9 cellular contexts compared by ENCODE assay signal in the genomic region with DNA sequence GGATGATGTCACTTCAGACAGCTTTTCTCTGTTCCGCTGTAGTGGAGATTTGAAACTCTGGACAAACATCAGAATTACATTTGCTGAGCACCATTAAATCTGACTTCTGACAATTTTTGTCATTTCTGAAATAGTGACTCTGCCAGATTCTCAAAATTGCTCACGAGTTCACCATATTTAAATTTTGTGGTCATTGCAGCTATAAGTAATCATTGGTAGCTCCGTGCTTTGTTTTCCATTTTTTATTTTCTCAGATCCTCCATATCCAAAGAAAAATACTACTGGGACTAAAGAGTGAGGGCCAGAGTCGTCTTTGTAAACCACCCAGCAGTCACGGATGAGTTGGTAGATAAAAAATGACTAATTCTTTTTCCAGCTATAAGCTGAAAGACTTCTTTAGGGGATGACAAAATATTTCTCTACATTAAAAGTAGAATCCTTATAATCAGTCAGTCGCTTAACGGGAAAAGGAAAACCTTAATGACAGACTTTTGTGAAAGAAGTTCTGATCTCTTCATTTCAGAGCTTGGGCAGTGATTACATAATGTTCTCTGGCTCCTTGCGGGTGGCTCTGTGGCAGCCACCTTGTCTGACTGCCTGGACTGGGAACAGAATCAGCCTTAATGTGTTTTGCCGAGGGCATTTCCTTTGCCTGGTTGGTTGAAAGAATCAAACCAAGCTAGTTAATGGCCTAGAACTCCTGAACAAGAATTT. TPM values are rescaled to one million over a fixed set of nuclear protein-coding genes. Genes with fewer than 3 reads are reported as not detected.
DNase-seq lines count a peak whose midpoint lies in the region; ATAC-seq, FAIRE-seq and TF ChIP-seq lines count a peak whose summit lies in the region.
"Had no signal": no experiment of that assay in that cellular context is flagged by ENCODE, and none has a peak within 500 bp of the region (broad histone marks: within the 10 kb centered on the region; RNA-seq: fewer than 3 reads in every experiment).

No MANE protein-coding gene starts in this region.

- TF ChIP-seq CTCF in GM12878 (IDR thresholded peaks at IDR 0.05 in 2 of 3, conservative IDR thresholded peaks at IDR 0.05 in 1 of 3; ENCODE audit: control insufficient read depth in 2 of 3, extremely low read depth in 1 of 3, insufficient read depth in 1 of 3, low read depth in 3 of 3, low read length in 3 of 3) = no peak

- 30% methylated on average over 9 of the region's 9 CpGs for WGBS in GM12878 (ENCODE audit: insufficient coverage, insufficient replicate concordance, low lambda C conversion rate, missing lambda C conversion rate)

- H3K36me3 ChIP-seq in GM12878 (ENCODE audit: control insufficient read depth in 2 of 2, insufficient read depth in 2 of 2, low read length in 1 of 2) (no peaks in the 10 kb centered on the region), skeletal muscle tissue (ENCODE audit: control insufficient read depth in 3 of 3, insufficient read depth in 3 of 3, low read length in 3 of 3) (peaks cover 0 to 4% (median 0%) of the 10 kb centered on the region in 3 donors)

- H3K9me3 ChIP-seq in GM12878 (replicated peaks; ENCODE audit: control insufficient read depth, insufficient read depth, low read length) (no peaks in the 10 kb centered on the region; the same call in 2 of the 3 replicates), skeletal muscle tissue (ENCODE audit: control insufficient read depth in 3 of 3, low read length in 3 of 3) (no peaks in the 10 kb centered on the region)

- H3K4me3 ChIP-seq in GM12878 (no peak overlapping the region), skeletal muscle tissue (ENCODE audit: low read length in 3 of 3) (peak overlapping the region; percentile 97 to 99 (median 98))

- TF ChIP-seq EP300 in GM12878 (IDR thresholded peaks at IDR 0.05; ENCODE audit: borderline replicate concordance in 1 of 2, control insufficient read depth in 1 of 2, low read depth in 2 of 2, low read length in 2 of 2) = no peak

- H2AFZ ChIP-seq in GM12878 (ENCODE audit: control insufficient read depth, low read depth, low read length) = no peak overlapping the region

- POLR2A ChIA-PET in GM12878 (lab: Charles Lee) = interaction anchor here (0.8 kb wide), 1 partner anchor 67 kb away, joined by 3 read pairs; no protein-coding TSS in a partner anchor

- DNase-seq in EH (ENCODE audit: low read depth) (peak; percentile 66), NAMALWA (ENCODE audit: low spot score) (peak; percentile 45), GM12878 (ENCODE audit: low read depth, low spot score) (peak; percentile 45), iPS-NIHi11 (ENCODE audit: low spot score) (peak; percentile 24), HPDE6-E6E7 (ENCODE audit: extremely low spot score) (no peak)
- DNase-seq in effector CD4-positive, alpha-beta T cell = no peak

- H3K79me2 ChIP-seq in GM12878 (ENCODE audit: control insufficient read depth, insufficient read depth, low read length) = no peaks in the 10 kb centered on the region

- FAIRE-seq in GM12878 (lab: Jason Lieb, UNC) = no peak
- FAIRE-seq: TTC549 had no signal

- H3K4me2 ChIP-seq in GM12878 (ENCODE audit: control insufficient read depth, insufficient read depth) = no peak overlapping the region

- in situ Hi-C loops in GM12878 (cut with MboI) = no loop called here

- H4K20me1 ChIP-seq in GM12878 (ENCODE audit: control insufficient read depth, insufficient read depth) = 0 out of 2 replicates have a peak, but pooled peaks cover 6% of the 10 kb centered on the region

- TF ChIP-seq RAD21 in GM12878 (IDR thresholded peaks at IDR 0.05; ENCODE audit: insufficient read depth, low read depth, low read length) = no peak

- no peak for TF ChIP-seq POLR2A in GM12878 (IDR thresholded peaks at IDR 0.05; ENCODE audit: low read depth, low read length)

- H3K4me1 ChIP-seq in GM12878 (ENCODE audit: control insufficient read depth, insufficient read depth, low read length) (peaks cover 8% of the 10 kb centered on the region), skeletal muscle tissue (ENCODE audit: control insufficient read depth in 3 of 3, insufficient read depth in 3 of 3, low read length in 3 of 3) (peaks cover 19 to 38% (median 27%) of the 10 kb centered on the region in 3 donors)

- CTCF ChIA-PET in GM12878 (lab: Yijun Ruan, JAX) = interaction anchor here (0.6 to 2.2 kb wide), 9 partner anchors 14 to 356 kb away, joined by 3 to 13 read pairs (median 5); no protein-coding TSS in a partner anchor

- no peak overlapping the region for H3K9ac ChIP-seq in GM12878 (ENCODE audit: control insufficient read depth, insufficient read depth, low read length)
- H3K9ac ChIP-seq in skeletal muscle tissue (ENCODE audit: low read depth in 1 of 3, low read length in 3 of 3) = peak overlapping the region; percentile 99 to 100 (median 99)

- intact Hi-C loops in GM12878 (cut with micrococcal nuclease; ENCODE audit: unreplicated experiment) = loop anchor here (5.0 to 10.0 kb wide), 3 partner anchors 52 to 1990 kb away; no protein-coding TSS in a partner anchor

- RAD21 ChIA-PET in GM12878 (lab: Charles Lee; ENCODE audit: unreplicated experiment) = interaction anchor here (0.9 to 1.3 kb wide), 6 partner anchors 41 to 345 kb away, joined by 3 to 5 read pairs (median 4); no protein-coding TSS in a partner anchor

- H3K27me3 ChIP-seq in GM12878 (replicated peaks in 1 of 2; ENCODE audit: control insufficient read depth in 2 of 2, insufficient read depth in 2 of 2, low read length in 1 of 2) (peaks cover 6% of the 10 kb centered on the region in 2 experiments), skeletal muscle tissue (ENCODE audit: control insufficient read depth in 3 of 3, insufficient read depth in 3 of 3, low read length in 3 of 3) (no peaks in the 10 kb centered on the region)

- BruUV-seq in GM12878 (replicated peaks; lab: Mats Ljungman, UMichigan) = no TSS peak

- no peak overlapping the region for H3K27ac ChIP-seq in GM12878 (ENCODE audit: control insufficient read depth, insufficient read depth)
- H3K27ac ChIP-seq in skeletal muscle tissue (ENCODE audit: low read depth, low read length) = peak overlapping the region; percentile 97

- SMC1A ChIA-PET in GM12878 (lab: Charles Lee; ENCODE audit: uncharacterized antibody, unreplicated experiment) = interaction anchor here (0.6 to 2.5 kb wide), 8 partner anchors 13 to 1745 kb away, joined by 3 to 9 read pairs (median 4); no protein-coding TSS in a partner anchor

- ATAC-seq in GM21619 (IDR thresholded peaks at IDR 0.05; ENCODE audit: unreplicated experiment) (peak; percentile 55), GM12878 (peak; percentile 58)

TF ChIP-seq in GM12878, 131 proteins besides CTCF, POLR2A, EP300 and RAD21 (continues in another document):
- TF ChIP-seq PML (IDR thresholded peaks at IDR 0.05; ENCODE audit: low read length) (peak; percentile 80; the same call in 1 of the 2 replicates), ZNF217 (IDR thresholded peaks at IDR 0.05) (peak; percentile 100), POU2F2 (IDR thresholded peaks at IDR 0.05; ENCODE audit: borderline replicate concordance, low read depth, low read length) (peak; percentile 90), SMARCA5 (IDR thresholded peaks at IDR 0.05) (no peak), CBX5 (IDR thresholded peaks at IDR 0.05; ENCODE audit: low read depth) (no peak), E2F4 (IDR thresholded peaks at IDR 0.05; ENCODE audit: low read depth, low read length) (no peak), NR2F1 (conservative IDR thresholded peaks at IDR 0.05) (peak; percentile 86), CBFB (IDR thresholded peaks at IDR 0.05; ENCODE audit: low read depth) (peak; percentile 37; the same call in 1 of the 2 replicates), MEF2A (IDR thresholded peaks at IDR 0.05; ENCODE audit: insufficient read depth, low read depth, low read length) (peak; percentile 88), BHLHE40 (IDR thresholded peaks at IDR 0.05; ENCODE audit: borderline replicate concordance in 1 of 2, low read depth in 2 of 2, low read length in 1 of 2) (peak in 1 of 2 experiments; percentile 26; a peak in 2 of 4 replicates), IKZF1 (conservative IDR thresholded peaks at IDR 0.05) (no peak), TBL1XR1 (IDR thresholded peaks at IDR 0.05; ENCODE audit: low read depth, low read length) (peak; percentile 71)
- TF ChIP-seq, protein P1, sequence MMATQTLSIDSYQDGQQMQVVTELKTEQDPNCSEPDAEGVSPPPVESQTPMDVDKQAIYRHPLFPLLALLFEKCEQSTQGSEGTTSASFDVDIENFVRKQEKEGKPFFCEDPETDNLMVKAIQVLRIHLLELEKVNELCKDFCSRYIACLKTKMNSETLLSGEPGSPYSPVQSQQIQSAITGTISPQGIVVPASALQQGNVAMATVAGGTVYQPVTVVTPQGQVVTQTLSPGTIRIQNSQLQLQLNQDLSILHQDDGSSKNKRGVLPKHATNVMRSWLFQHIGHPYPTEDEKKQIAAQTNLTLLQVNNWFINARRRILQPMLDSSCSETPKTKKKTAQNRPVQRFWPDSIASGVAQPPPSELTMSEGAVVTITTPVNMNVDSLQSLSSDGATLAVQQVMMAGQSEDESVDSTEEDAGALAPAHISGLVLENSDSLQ (IDR thresholded peaks at IDR 0.05) = no peak

RNA-seq across cellular contexts. Expression of gene ITM2B, which starts 2.3 kb away (rescaled TPM):
- 1.9 and 2.3 TPM in 2 replicates for total RNA-seq in GM12878 (2013; cell fraction: nucleolus; rRNA removed)
- total RNA-seq in GM12878 (2014; rRNA removed) (2.7 and 3.2 TPM in 2 replicates), GM12878 (2014; rRNA removed; fragmentation: Illumina TruSeq; extraction: Trizol) (4.6 and 4.8 TPM in 2 replicates), GM12878 (2021) (6.8 and 7.2 TPM in 2 replicates), skeletal muscle tissue (75.2 TPM)
- 9.4 TPM for polyA plus RNA-seq in GM12878 (2011; ENCODE audit: low read depth)
- polyA plus RNA-seq in GM12878 (2011; rRNA removed) (18.1 and 22.6 TPM in 2 replicates), GM12878 (2014; fragmentation: Illumina TruSeq; extraction: Trizol) (6.4 and 10.4 TPM in 2 replicates), GM12878 (2014; fragmentation: Nextera tagmentation; extraction: Ambion mirVana) (1 to 10 TPM; 3.3 to 5.0 TPM), GM12878 (2014; rRNA removed) (2.5 and 4.6 TPM in 2 replicates), GM12878 (2016; fragmentation: Nextera tagmentation; extraction: Ambion mirVana) (1 to 10 TPM; 4.5 to 5.0 TPM)
- 7.1 and 10.4 TPM in 2 replicates for polyA plus RNA-seq in GM12878 (2011; cell fraction: cytosol; rRNA removed)
- 4.8 and 6.8 TPM in 2 replicates for polyA plus RNA-seq in GM12878 (2011; cell fraction: nucleus; rRNA removed)
- 17.1 and 24.4 TPM in 2 replicates for polyA plus RNA-seq in GM12878 (2012)
- 2.6 and 6.4 TPM in 2 replicates for polyA minus RNA-seq in GM12878 (2011; rRNA and poly(A)+ RNA removed)
- polyA minus RNA-seq in GM12878 (2011; cell fraction: cytosol; rRNA and poly(A)+ RNA removed) = 3.3 and 6.5 TPM in 2 replicates
- 0.60 and 0.77 TPM in 2 replicates for polyA minus RNA-seq in GM12878 (2011; cell fraction: nucleus; rRNA and poly(A)+ RNA removed)

Comparison
In these comparisons a context has a peak if more than half of its experiments do, and no peak if none do; other contexts are left out.
1. DNase-seq: peak in EH (single experiment), NAMALWA (single experiment), GM12878 (single experiment) and iPS-NIHi11 (single experiment); none in effector CD4-positive, alpha-beta T cell (single experiment) and HPDE6-E6E7 (single experiment).